In genomic region chr14:55620277-55620676, GRCh38 we compare ENCODE assay signal across 8 cellular contexts.
"Had no signal": no experiment of that assay in that cellular context is flagged by ENCODE, and none has a peak within 500 bp of the region (broad histone marks: within the 10 kb centered on the region; RNA-seq: fewer than 3 reads in every experiment).

No MANE protein-coding gene starts in this region.

- H3K27ac Mint-ChIP-seq: GM23338, HFFc6 had no signal

- ATAC-seq: GM23338 had no signal

- H3K4me2 ChIP-seq: GM23338, KMS-11 had no signal

- H3K9me3 Mint-ChIP-seq: HFFc6 had no signal

- DNase-seq: H9, HCEC 1CT, HFFc6, IMR-90, Karpas-422, KBM-7 had no signal

- H3K4me1 Mint-ChIP-seq: GM23338 had no signal

- H3K27ac ChIP-seq: KMS-11 had no signal

- H2AFZ ChIP-seq: GM23338 had no signal

- H3K4me3 Mint-ChIP-seq: GM23338, H9, HFFc6 had no signal

- H3K9ac ChIP-seq: KMS-11 had no signal

- H3K4me3 ChIP-seq: GM23338 had no signal
